ENCODE assay signal across 10 cellular contexts in genomic region chr10:93991596-93992284, GRCh38. TPM values are rescaled to one million over a fixed set of nuclear protein-coding genes. Genes with fewer than 3 reads are reported as not detected.
A peak's percentile ranks its signal among the peaks of the same experiment; 100 is the strongest.
DNase-seq lines count a peak whose midpoint lies in the region; ATAC-seq and TF ChIP-seq lines count a peak whose summit lies in the region.
"Had no signal": no experiment of that assay in that cellular context is flagged by ENCODE, and none has a peak within 500 bp of the region (broad histone marks: within the 10 kb centered on the region; RNA-seq: fewer than 3 reads in every experiment).

No MANE protein-coding gene starts in this region.

- H3K27ac Mint-ChIP-seq in GM23338 = no peak overlapping the region
- no peak overlapping the region for H3K27ac Mint-ChIP-seq in activated T-cell treated with anti-CD3 and anti-CD28 coated beads, Interleukin-2, amount 50 U/mL, for 72 hours
- H3K27ac Mint-ChIP-seq: IgD-negative memory B cell had no signal

- no peaks in the 10 kb centered on the region; the same call in 2 of the 3 replicates for H3K36me3 Mint-ChIP-seq in GM23338 (ENCODE audit: low read depth)
- H3K36me3 Mint-ChIP-seq in activated T-cell treated with anti-CD3 and anti-CD28 coated beads, Interleukin-2, amount 50 U/mL, for 72 hours (ENCODE audit: insufficient read depth in 2 of 2) = peaks cover 0 to 4% of the 10 kb centered on the region in 2 donors

- H3K79me2 ChIP-seq in GM23338 (replicated peaks; ENCODE audit: insufficient read depth) = no peaks in the 10 kb centered on the region

- H3K36me3 ChIP-seq in GM23338 (ENCODE audit: insufficient read depth) = no peaks in the 10 kb centered on the region
- H3K36me3 ChIP-seq in right atrium auricular region = no peaks in the 10 kb centered on the region

- no peaks in the 10 kb centered on the region; the same call in 2 of the 3 replicates for H3K9me3 Mint-ChIP-seq in GM23338
- H3K9me3 Mint-ChIP-seq in activated T-cell treated with anti-CD3 and anti-CD28 coated beads, Interleukin-2, amount 50 U/mL, for 72 hours = no peaks in the 10 kb centered on the region

- H3F3A ChIP-seq in GM23338 (replicated peaks; ENCODE audit: low read depth) = no peaks in the 10 kb centered on the region

- H3K4me1 ChIP-seq in GM23338 (ENCODE audit: insufficient read depth) = 0 out of 2 replicates have a peak, but pooled peaks cover 3% of the 10 kb centered on the region
- peaks cover 0 to 50% of the 10 kb centered on the region in 2 donors for H3K4me1 ChIP-seq in right atrium auricular region

- H2AFZ ChIP-seq in GM23338 = no peak overlapping the region

- H3K27me3 Mint-ChIP-seq in GM23338 (ENCODE audit: insufficient read depth, low read depth, poor library complexity) = peaks cover 57% of the 10 kb centered on the region
- peaks cover 63% of the 10 kb centered on the region for H3K27me3 Mint-ChIP-seq in activated T-cell treated with anti-CD3 and anti-CD28 coated beads, Interleukin-2, amount 50 U/mL, for 72 hours (ENCODE audit: low read depth)

- H3K27ac ChIP-seq in GM23338 (ENCODE audit: low read depth) = no peak overlapping the region
- H3K27ac ChIP-seq in right atrium auricular region = peak overlapping the region; percentile 45 to 86

- H3K9me3 ChIP-seq in right atrium auricular region = no peaks in the 10 kb centered on the region

- peaks cover 3% of the 10 kb centered on the region; the same call in 1 of the 2 replicates for H4K20me1 ChIP-seq in GM23338 (replicated peaks; ENCODE audit: insufficient read depth)

- DNase-seq in GM23338 (ENCODE audit: low spot score) (peak; percentile 49), amniotic stem cell (lab: John Stamatoyannopoulos, UW) (peak; percentile 54), right atrium auricular region (ENCODE audit: low spot score) (peak; percentile 87), retinal pigment epithelial cell (ENCODE audit: low read depth) (peak; percentile 67), NCI-H524 (lab: John Stamatoyannopoulos, UW) (no peak), cerebellum (ENCODE audit: low spot score) (no peak)
- DNase-seq in activated T-cell treated with anti-CD3 and anti-CD28 coated beads, Interleukin-2, amount 50 U/mL, for 72 hours = no peak
- DNase-seq: immature natural killer cell had no signal

- no peak overlapping the region for H3K4me3 Mint-ChIP-seq in GM23338
- H3K4me3 Mint-ChIP-seq in activated T-cell treated with anti-CD3 and anti-CD28 coated beads, Interleukin-2, amount 50 U/mL, for 72 hours = no peak overlapping the region

- peaks cover 71% of the 10 kb centered on the region for H3K27me3 ChIP-seq in GM23338 (ENCODE audit: insufficient read depth)
- no peaks in the 10 kb centered on the region for H3K27me3 ChIP-seq in right atrium auricular region

- no peak overlapping the region for H3K4me3 ChIP-seq in GM23338
- no peak overlapping the region for H3K4me3 ChIP-seq in right atrium auricular region
- no peak overlapping the region for H3K4me3 ChIP-seq in retinal pigment epithelial cell (ENCODE audit: low read length)

- no peaks in the 10 kb centered on the region for H3K9me2 ChIP-seq in GM23338 (ENCODE audit: insufficient read depth)

- peak; percentile 29 for ATAC-seq in GM23338
- ATAC-seq in HG03460 (IDR thresholded peaks at IDR 0.05; ENCODE audit: unreplicated experiment) = no peak
- no peak for ATAC-seq in activated T-cell treated with anti-CD3 and anti-CD28 coated beads, Interleukin-2, amount 50 U/mL, for 72 hours (replicated peaks in 1 of 2)

- no peak overlapping the region for H3K4me2 ChIP-seq in GM23338

- peaks cover 17% of the 10 kb centered on the region; the same call in 2 of the 3 replicates for H3K4me1 Mint-ChIP-seq in GM23338
- no peaks in the 10 kb centered on the region for H3K4me1 Mint-ChIP-seq in activated T-cell treated with anti-CD3 and anti-CD28 coated beads, Interleukin-2, amount 50 U/mL, for 72 hours (ENCODE audit: low read depth)

- no peak for TF ChIP-seq CTCF in GM23338 (conservative IDR thresholded peaks at IDR 0.05; ENCODE audit: low read depth in 2 of 2)
- TF ChIP-seq CTCF in right atrium auricular region (IDR thresholded peaks at IDR 0.05) = no peak
- no peak for TF ChIP-seq CTCF in retinal pigment epithelial cell (conservative IDR thresholded peaks at IDR 0.05; ENCODE audit: low read depth, low read length)

TF ChIP-seq in GM23338, 12 proteins besides CTCF, POLR2A, EP300 and RAD21:
- TF ChIP-seq ZNF331 (CRISPR knock-in tag; IDR thresholded peaks at IDR 0.05; ENCODE audit: low read depth) = no peak

RNA-seq across cellular contexts. Expression of gene PLCE1, which starts 2.0 kb away (rescaled TPM):
- 0.08 and 0.10 TPM in 2 replicates for total RNA-seq in GM23338 (2014; rRNA removed; shearing (Covaris generic))
- polyA plus RNA-seq in GM23338 (2016; fragmentation: Nextera tagmentation; extraction: Ambion mirVana) = 0.49 and 0.58 TPM in 2 replicates
- 10 to 100 TPM; 22.5 to 28.1 TPM for total RNA-seq in right atrium auricular region
- 15.0 TPM for total RNA-seq in cerebellum
- total RNA-seq in activated T-cell treated with anti-CD3 and anti-CD28 coated beads, Interleukin-2, amount 50 U/mL, for 72 hours = under 1 TPM; 0.05 to 0.12 TPM

Comparison
In these comparisons a context has a peak if more than half of its experiments do, and no peak if none do; other contexts are left out.
1. DNase-seq: peak in GM23338 (single experiment), amniotic stem cell (single experiment), right atrium auricular region (single experiment) and retinal pigment epithelial cell (single experiment); none in NCI-H524 (0 of 2), cerebellum (single experiment) and activated T-cell treated with anti-CD3 and anti-CD28 coated beads, Interleukin-2, amount 50 U/mL, for 72 hours (0 of 2).
2. RNA of gene PLCE1, which starts 2.0 kb away (total RNA-seq): 22.5 to 28.1 TPM in right atrium auricular region and 15.0 TPM in cerebellum (single experiment); 0.05 to 0.12 TPM in activated T-cell treated with anti-CD3 and anti-CD28 coated beads, Interleukin-2, amount 50 U/mL, for 72 hours and 0.08 to 0.10 TPM in GM23338; every median in the first group is over 10 times any median in the second.